1 cellular context compared by ENCODE assay signal in genomic region chr2:60386436-60386835, GRCh38.
TF ChIP-seq lines count a peak whose summit lies in the region.

No MANE protein-coding gene starts in this region.

TF ChIP-seq in HepG2, 621 proteins besides CTCF, POLR2A, EP300 and RAD21 (continued from another document):
- TF ChIP-seq ZBTB34 (CRISPR knock-in tag; IDR thresholded peaks at IDR 0.05) (no peak), EZH2 (conservative IDR thresholded peaks at IDR 0.05; ENCODE audit: low read depth, low read length) (no peak), ZNF766 (CRISPR knock-in tag; IDR thresholded peaks at IDR 0.05; ENCODE audit: borderline replicate concordance) (no peak), MYNN (CRISPR knock-in tag; IDR thresholded peaks at IDR 0.05; ENCODE audit: low read depth) (no peak), ZNF570 (CRISPR knock-in tag; IDR thresholded peaks at IDR 0.05; ENCODE audit: borderline replicate concordance) (no peak), NR2F1 (CRISPR knock-in tag; IDR thresholded peaks at IDR 0.05) (no peak), HOXA9 (CRISPR knock-in tag; IDR thresholded peaks at IDR 0.05; ENCODE audit: borderline replicate concordance) (no peak), MXD1 (CRISPR knock-in tag; IDR thresholded peaks at IDR 0.05) (no peak)
